In the genomic region with DNA sequence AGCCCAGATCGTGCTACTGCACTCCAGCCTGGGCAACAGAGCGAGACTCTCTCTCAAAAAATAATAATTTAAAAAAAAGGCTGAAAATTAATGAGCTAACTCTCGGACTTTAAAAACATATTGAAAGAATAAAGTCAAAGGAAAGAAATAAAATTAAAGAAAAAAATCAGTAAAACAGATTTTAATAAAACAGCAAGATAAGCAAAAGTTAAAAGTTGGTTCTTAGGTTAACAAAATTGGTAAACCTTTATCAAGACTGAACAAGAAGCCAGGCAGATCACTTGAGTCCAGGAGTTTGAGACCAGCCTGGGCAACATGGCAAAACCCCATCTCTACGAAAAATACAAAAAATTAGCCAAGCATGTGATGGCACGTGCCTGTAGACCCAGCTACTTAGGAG, we compare ENCODE assay signal across 32 cellular contexts.
"Had no signal": no experiment of that assay in that cellular context is flagged by ENCODE, and none has a peak within 500 bp of the region (broad histone marks: within the 10 kb centered on the region; RNA-seq: fewer than 3 reads in every experiment).

No MANE protein-coding gene starts in this region.

- H3K27ac Mint-ChIP-seq: activated CD4-positive, alpha-beta memory T cell treated with anti-CD3 and anti-CD28 coated beads, Interleukin-2, amount 10 ng/mL, durations not matched to agents 7 days and 5 days; activated CD4-positive, alpha-beta T cell treated with anti-CD3 and anti-CD28 coated beads, Interleukin-2, amount 10 ng/mL, durations not matched to agents 7 days and 5 days; activated naive CD8-positive, alpha-beta T cell; nephron; progenitor cell of endocrine pancreas; T-cell; T-helper 2 cell treated with Interferon-gamma antibody and Interleukin-4, amounts not matched to agents 5 μg/mL and 100 μg/mL, for 36 hours had no signal

- H3K27me3 Mint-ChIP-seq: activated CD4-positive, alpha-beta memory T cell treated with anti-CD3 and anti-CD28 coated beads, Interleukin-2, amount 10 ng/mL, durations not matched to agents 7 days and 5 days; activated CD4-positive, alpha-beta T cell treated with anti-CD3 and anti-CD28 coated beads, Interleukin-2, amount 10 ng/mL, durations not matched to agents 7 days and 5 days; activated naive CD8-positive, alpha-beta T cell; progenitor cell of endocrine pancreas; T-cell had no signal

- DNase-seq: activated CD4-positive, alpha-beta memory T cell treated with anti-CD3 and anti-CD28 coated beads, Interleukin-2, amount 10 ng/mL, durations not matched to agents 7 days and 5 days; activated CD4-positive, alpha-beta T cell treated with anti-CD3 and anti-CD28 coated beads, Interleukin-2, amount 10 ng/mL, durations not matched to agents 7 days and 5 days; activated CD8-positive, alpha-beta memory T cell treated with anti-CD3 and anti-CD28 coated beads, Interleukin-2, amount 50 U/mL, for 48 hours; activated naive CD4-positive, alpha-beta T cell treated with Interleukin-2 at 50 U/mL for 16 hours; activated T-cell treated with anti-CD3 and anti-CD28 coated beads, Interleukin-2, amount 50 U/mL, for 4 hours; anterior cingulate cortex; body of pancreas; cerebellar nuclear complex; colonic mucosa; effector CD8-positive, alpha-beta T cell; esophagus squamous epithelium; left ventricle myocardium inferior; mesendoderm; ovary; stimulated activated CD4-positive, alpha-beta T cell treated with anti-CD3 and anti-CD28 coated beads, Interleukin-12 subunit alpha, Interleukin-12 subunit beta, amount 100 ng/mL, for 4 hours; stimulated activated CD4-positive, alpha-beta T cell treated with anti-CD3 and anti-CD28 coated beads, Interleukin-4, amount 100 ng/mL, for 1 hour; T-cell had no signal

- H3K27me3 ChIP-seq: body of pancreas, colonic mucosa, esophagus squamous epithelium, neutrophil, ovary, suprapubic skin, tibial nerve had no signal

- H3K9me3 Mint-ChIP-seq: activated CD4-positive, alpha-beta memory T cell treated with anti-CD3 and anti-CD28 coated beads, Interleukin-2, amount 10 ng/mL, durations not matched to agents 7 days and 5 days; activated CD4-positive, alpha-beta T cell treated with anti-CD3 and anti-CD28 coated beads, Interleukin-2, amount 10 ng/mL, durations not matched to agents 7 days and 5 days; activated T-cell treated with anti-CD3 and anti-CD28 coated beads, Interleukin-2, amount 50 U/mL, for 4 hours; nephron; T-cell; T-helper 2 cell treated with Interferon-gamma antibody and Interleukin-4, amounts not matched to agents 5 μg/mL and 100 μg/mL, for 36 hours had no signal

- H3K27ac ChIP-seq: body of pancreas, colonic mucosa, epithelial cell of prostate, esophagus squamous epithelium, left ventricle myocardium inferior, neutrophil, ovary, skin epidermis, suprapubic skin, tibial nerve had no signal

- H3K4me3 ChIP-seq: body of pancreas, colonic mucosa, esophagus squamous epithelium, left ventricle myocardium inferior, lung, ovary, skin epidermis, suprapubic skin, tibial nerve had no signal

- FAIRE-seq: endometrium, frontal cortex, islet of Langerhans had no signal

- ATAC-seq: activated CD4-positive, CD25-positive, alpha-beta regulatory T cell treated with anti-CD3 and anti-CD28 coated beads, Interleukin-2, amount 50 U/mL, for 24 hours; activated T-cell treated with anti-CD3 and anti-CD28 coated beads, Interleukin-2, amount 50 U/mL, for 4 hours; body of pancreas; sciatic nerve; T-cell had no signal

- H3K4me3 Mint-ChIP-seq: activated CD4-positive, alpha-beta memory T cell treated with anti-CD3 and anti-CD28 coated beads, Interleukin-2, amount 10 ng/mL, durations not matched to agents 7 days and 5 days; activated CD4-positive, alpha-beta T cell treated with anti-CD3 and anti-CD28 coated beads, Interleukin-2, amount 10 ng/mL, durations not matched to agents 7 days and 5 days; activated naive CD8-positive, alpha-beta T cell; activated T-cell treated with anti-CD3 and anti-CD28 coated beads, Interleukin-2, amount 50 U/mL, for 4 hours; nephron; T-cell; T-helper 2 cell treated with Interferon-gamma antibody and Interleukin-4, amounts not matched to agents 5 μg/mL and 100 μg/mL, for 36 hours had no signal

- H3K9me3 ChIP-seq: body of pancreas, colonic mucosa, esophagus squamous epithelium, left ventricle myocardium inferior, neutrophil, ovary, suprapubic skin, tibial nerve had no signal

- H3K4me1 ChIP-seq: colonic mucosa, tibial nerve had no signal

- H3K36me3 Mint-ChIP-seq: activated naive CD8-positive, alpha-beta T cell had no signal

- H3K4me1 Mint-ChIP-seq: activated CD4-positive, alpha-beta T cell treated with anti-CD3 and anti-CD28 coated beads, Interleukin-2, amount 10 ng/mL, durations not matched to agents 7 days and 5 days; nephron had no signal

- H3K36me3 ChIP-seq: colonic mucosa, ovary had no signal
